Comparison of ENCODE assay signal across 10 cellular contexts in the genomic region with DNA sequence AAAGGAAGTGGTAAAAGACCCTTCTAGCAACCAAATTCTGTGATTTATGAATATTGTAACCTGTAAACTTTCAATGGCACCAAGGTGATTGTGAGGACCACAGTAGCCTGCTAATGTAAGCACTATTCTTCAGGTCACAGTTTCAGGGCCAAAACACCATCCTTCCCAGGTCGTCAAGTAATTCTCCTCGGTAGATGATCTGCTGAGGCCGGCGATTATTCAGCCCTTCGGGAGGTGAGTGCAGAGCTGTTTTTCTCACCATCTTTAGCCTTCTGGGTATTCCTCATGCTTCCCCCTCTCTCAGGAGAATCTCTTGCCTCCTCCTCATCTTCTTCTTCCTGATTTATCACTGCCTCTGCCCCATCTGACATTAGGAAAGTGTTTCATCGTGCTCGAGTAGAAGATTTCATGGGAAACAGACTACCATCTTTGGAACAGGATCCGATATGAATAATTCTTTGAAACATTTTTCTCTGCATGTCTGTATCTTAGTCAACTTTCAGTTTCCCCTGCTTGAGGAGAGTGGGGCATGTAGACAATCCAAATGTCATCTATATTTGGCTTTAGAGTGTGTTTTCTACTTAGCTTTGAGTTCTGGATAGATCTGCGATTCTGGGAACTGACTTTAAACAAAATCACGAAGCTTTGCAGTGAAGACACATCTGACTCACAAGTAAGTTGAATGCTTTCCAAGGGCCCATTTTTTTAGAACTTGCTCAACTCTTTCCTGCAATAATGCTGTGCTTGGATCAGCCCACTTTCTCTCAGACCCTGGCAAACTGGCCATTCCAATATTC.
DNase-seq lines count a peak whose midpoint lies in the region; ATAC-seq and TF ChIP-seq lines count a peak whose summit lies in the region.
"Had no signal": no experiment of that assay in that cellular context is flagged by ENCODE, and none has a peak within 500 bp of the region (broad histone marks: within the 10 kb centered on the region; RNA-seq: fewer than 3 reads in every experiment).

No MANE protein-coding gene starts in this region.

- H3K27me3 ChIP-seq in lung (ENCODE audit: control insufficient read depth, insufficient read depth) (no peaks in the 10 kb centered on the region), upper lobe of left lung (no peaks in the 10 kb centered on the region)

- H3K9me3 ChIP-seq in lung (ENCODE audit: control insufficient read depth in 2 of 2, insufficient read depth in 1 of 2, low read length in 1 of 2): no peaks in the 10 kb centered on the region
- no peaks in the 10 kb centered on the region for H3K9me3 ChIP-seq in upper lobe of left lung

- H3K36me3 ChIP-seq in lung (ENCODE audit: control insufficient read depth in 2 of 2, insufficient read depth in 2 of 2, low read length in 2 of 2): no peaks in the 10 kb centered on the region
- no peaks in the 10 kb centered on the region for H3K36me3 ChIP-seq in upper lobe of left lung

- CTCF ChIA-PET in activated CD8-positive, alpha-beta memory T cell treated with anti-CD3 and anti-CD28 coated beads, Interleukin-2, amount 10 ng/mL, durations not matched to agents 7 days and 5 days (lab: Charles Lee): no interaction called here

- H3K4me1 Mint-ChIP-seq in activated CD8-positive, alpha-beta memory T cell treated with anti-CD3 and anti-CD28 coated beads, Interleukin-2, amount 10 ng/mL, durations not matched to agents 7 days and 5 days: peaks cover 26% of the 10 kb centered on the region
- H3K4me1 Mint-ChIP-seq: B cell had no signal

- H3K27ac Mint-ChIP-seq in activated CD8-positive, alpha-beta memory T cell treated with anti-CD3 and anti-CD28 coated beads, Interleukin-2, amount 10 ng/mL, durations not matched to agents 7 days and 5 days: peak overlapping the region; percentile 45
- H3K27ac Mint-ChIP-seq: B cell had no signal

- no peak overlapping the region for H3K4me3 Mint-ChIP-seq in activated CD8-positive, alpha-beta memory T cell treated with anti-CD3 and anti-CD28 coated beads, Interleukin-2, amount 10 ng/mL, durations not matched to agents 7 days and 5 days
- H3K4me3 Mint-ChIP-seq: B cell had no signal

- DNase-seq in activated CD8-positive, alpha-beta memory T cell treated with anti-CD3 and anti-CD28 coated beads, Interleukin-2, amount 10 ng/mL, durations not matched to agents 7 days and 5 days: no peak
- no peak for DNase-seq in activated CD8-positive, alpha-beta memory T cell treated with anti-CD3 and anti-CD28 coated beads, Interleukin-2, amount 50 U/mL, for 4 hours
- DNase-seq in choroid plexus epithelial cell (ENCODE audit: low read depth): peak; percentile 98
- DNase-seq in lung (ENCODE audit: low spot score): no peak
- DNase-seq in upper lobe of left lung: no peak
- DNase-seq in COLO829 (ENCODE audit: low spot score): no peak
- no peak for DNase-seq in HT-29 (ENCODE audit: low spot score)
- DNase-seq: activated CD4-positive, alpha-beta T cell treated with anti-CD3 and anti-CD28 coated beads for 1 hour had no signal

- ATAC-seq in activated CD8-positive, alpha-beta memory T cell treated with anti-CD3 and anti-CD28 coated beads, Interleukin-2, amount 10 ng/mL, durations not matched to agents 7 days and 5 days: no peak
- ATAC-seq in lung (ENCODE audit: insufficient read depth, low FRiP score) (peak; percentile 76), upper lobe of left lung (ENCODE audit: low FRiP score in 2 of 2) (peak in 1 of 2 donors; percentile 83), GM21576 (IDR thresholded peaks at IDR 0.05; ENCODE audit: unreplicated experiment) (no peak)

- H3K4me1 ChIP-seq in lung (ENCODE audit: control insufficient read depth in 2 of 2, insufficient read depth in 2 of 2, low read length in 2 of 2): peaks cover 3 to 6% of the 10 kb centered on the region in 2 donors
- peaks cover 0 to 23% (median 9%) of the 10 kb centered on the region in 4 donors for H3K4me1 ChIP-seq in upper lobe of left lung

- H3K27ac ChIP-seq in lung (ENCODE audit: low read depth in 1 of 2, low read length in 1 of 2) (peak overlapping the region; percentile 27 to 59), upper lobe of left lung (peak overlapping the region; percentile 58 to 77 (median 67))

- H3K4me3 ChIP-seq in choroid plexus epithelial cell (ENCODE audit: low read depth, low read length) (peak overlapping the region; percentile 19), lung (no peak overlapping the region), upper lobe of left lung (no peak overlapping the region)

- peaks cover 1% of the 10 kb centered on the region for H3K36me3 Mint-ChIP-seq in activated CD8-positive, alpha-beta memory T cell treated with anti-CD3 and anti-CD28 coated beads, Interleukin-2, amount 10 ng/mL, durations not matched to agents 7 days and 5 days

- TF ChIP-seq POLR2A in upper lobe of left lung (IDR thresholded peaks at IDR 0.05): no peak

- no peak for TF ChIP-seq CTCF in choroid plexus epithelial cell (conservative IDR thresholded peaks at IDR 0.05; ENCODE audit: low read depth, low read length)
- TF ChIP-seq CTCF in lung (IDR thresholded peaks at IDR 0.05; ENCODE audit: control extremely low read depth, extremely low read depth): no peak
- no peak for TF ChIP-seq CTCF in upper lobe of left lung (IDR thresholded peaks at IDR 0.05)

- H3K27me3 Mint-ChIP-seq in activated CD8-positive, alpha-beta memory T cell treated with anti-CD3 and anti-CD28 coated beads, Interleukin-2, amount 10 ng/mL, durations not matched to agents 7 days and 5 days: no peaks in the 10 kb centered on the region
- H3K27me3 Mint-ChIP-seq: B cell had no signal

- peak in 1 of 4 donors; percentile 48 for TF ChIP-seq EP300 in upper lobe of left lung (IDR thresholded peaks at IDR 0.05)

- 67 to 76% methylated on average over 10 of the region's 10 CpGs for WGBS in lung, 2 donors
- 64 to 75% methylated on average over 10 of the region's 10 CpGs for WGBS in upper lobe of left lung, 2 donors

- no peaks in the 10 kb centered on the region for H3K9me3 Mint-ChIP-seq in activated CD8-positive, alpha-beta memory T cell treated with anti-CD3 and anti-CD28 coated beads, Interleukin-2, amount 10 ng/mL, durations not matched to agents 7 days and 5 days (ENCODE audit: low read depth)
